In genomic region chr3:129248286-129248979, GRCh38 we compare ENCODE assay signal across 8 cellular contexts. TPM values are rescaled to one million over a fixed set of nuclear protein-coding genes. Genes with fewer than 3 reads are reported as not detected.
DNase-seq lines count a peak whose midpoint lies in the region; ATAC-seq, FAIRE-seq and TF ChIP-seq lines count a peak whose summit lies in the region.

No MANE protein-coding gene starts in this region.

- H3K9ac ChIP-seq in Loucy (ENCODE audit: low read depth, low read length, poor library complexity, severe bottlenecking): peak overlapping the region; percentile 97
- H3K9ac ChIP-seq in colonic mucosa (ENCODE audit: low read depth in 2 of 2, low read length in 2 of 2): peak overlapping the region; percentile 98 to 100

- no peak for TF ChIP-seq CTCF in BE2C (IDR thresholded peaks at IDR 0.05; ENCODE audit: low read depth, low read length)
- no peak for TF ChIP-seq CTCF in Loucy (conservative IDR thresholded peaks at IDR 0.05; ENCODE audit: low read length)
- no peak for TF ChIP-seq CTCF in colonic mucosa (IDR thresholded peaks at IDR 0.05)

- H3K36me3 ChIP-seq in BE2C (peaks cover 18% of the 10 kb centered on the region), Loucy (ENCODE audit: insufficient read depth, low read length) (peaks cover 13% of the 10 kb centered on the region; the same call in 1 of the 2 replicates), colonic mucosa (peaks cover 14% of the 10 kb centered on the region)

- H3K36me3 Mint-ChIP-seq in naive thymus-derived CD8-positive, alpha-beta T cell: peaks cover 0 to 23% (median 5%) of the 10 kb centered on the region in 3 donors

- intact Hi-C loops in colonic mucosa (cut with DNase I): loop anchor here (5.0 kb wide), 1 partner anchor 281 kb away; no protein-coding TSS in a partner anchor

- H3K79me2 ChIP-seq in Loucy (ENCODE audit: insufficient read depth, low read length): peaks cover 40% of the 10 kb centered on the region

- no peak for FAIRE-seq in urothelium cell line (lab: Jason Lieb, UNC)

- H3K9me3 ChIP-seq in BE2C (no peaks in the 10 kb centered on the region), Loucy (ENCODE audit: insufficient read depth, low read depth, low read length) (no peaks in the 10 kb centered on the region), colonic mucosa (no peaks in the 10 kb centered on the region)

- ATAC-seq in naive thymus-derived CD8-positive, alpha-beta T cell: no peak
- ATAC-seq in GM21360 (IDR thresholded peaks at IDR 0.05; ENCODE audit: unreplicated experiment): no peak

- H3K27ac Mint-ChIP-seq in naive thymus-derived CD8-positive, alpha-beta T cell: peak overlapping the region; percentile 91 to 98 (median 97)

- peak overlapping the region; percentile 77; the same call in 1 of the 2 replicates for H2AFZ ChIP-seq in Loucy (ENCODE audit: low read length)

- no peaks in the 10 kb centered on the region; the same call in 1 of the 2 replicates for H3K4me1 ChIP-seq in BE2C
- H3K4me1 ChIP-seq in Loucy (ENCODE audit: insufficient read depth, low read length, poor library complexity, severe bottlenecking): peaks cover 29% of the 10 kb centered on the region
- peaks cover 10% of the 10 kb centered on the region for H3K4me1 ChIP-seq in colonic mucosa

- peaks cover 9% of the 10 kb centered on the region for H4K20me1 ChIP-seq in Loucy (ENCODE audit: insufficient read depth, low read length, poor library complexity, severe bottlenecking)

- DNase-seq in BE2C: no peak
- no peak for DNase-seq in colonic mucosa
- no peak for DNase-seq in naive thymus-derived CD8-positive, alpha-beta T cell
- no peak for DNase-seq in urothelium cell line (ENCODE audit: low spot score)
- DNase-seq in amniotic stem cell (lab: John Stamatoyannopoulos, UW): no peak
- DNase-seq in GM19238 (ENCODE audit: insufficient read length, low spot score): no peak

- H3K4me3 ChIP-seq in BE2C (ENCODE audit: low read depth, low read length): peak overlapping the region; percentile 97
- peak overlapping the region; percentile 88 for H3K4me3 ChIP-seq in Loucy (ENCODE audit: low read length, poor library complexity, severe bottlenecking)
- peak overlapping the region; percentile 83 for H3K4me3 ChIP-seq in colonic mucosa

- H3K27ac ChIP-seq in colonic mucosa: peak overlapping the region; percentile 90

- no peaks in the 10 kb centered on the region for H3K27me3 Mint-ChIP-seq in naive thymus-derived CD8-positive, alpha-beta T cell

- H3K27me3 ChIP-seq in BE2C (no peaks in the 10 kb centered on the region), Loucy (ENCODE audit: insufficient read depth, low read length, poor library complexity, severe bottlenecking) (no peaks in the 10 kb centered on the region), colonic mucosa (no peaks in the 10 kb centered on the region)

- peak overlapping the region; percentile 93 to 99 (median 96) for H3K4me3 Mint-ChIP-seq in naive thymus-derived CD8-positive, alpha-beta T cell

- POLR2A ChIA-PET in naive thymus-derived CD8-positive, alpha-beta T cell (lab: Charles Lee): interaction anchor here (1.0 to 2.7 kb wide), 7 partner anchors 24 to 279 kb away, joined by 3 to 28 read pairs (median 9); partner anchors contain the start of genes CFAP92 and ISY1

- peaks cover 18 to 56% (median 42%) of the 10 kb centered on the region in 4 donors for H3K4me1 Mint-ChIP-seq in naive thymus-derived CD8-positive, alpha-beta T cell

- H3K9me3 Mint-ChIP-seq in naive thymus-derived CD8-positive, alpha-beta T cell: no peaks in the 10 kb centered on the region

- H3K4me2 ChIP-seq in Loucy (ENCODE audit: low read depth, low read length, poor library complexity, severe bottlenecking): peak overlapping the region; percentile 97

- H3F3A ChIP-seq in Loucy (ENCODE audit: low read depth): peaks cover 5% of the 10 kb centered on the region; the same call in 1 of the 2 replicates

- H3K9me2 ChIP-seq in Loucy (replicated peaks; ENCODE audit: low read depth, low read length): no peaks in the 10 kb centered on the region

RNA-seq across cellular contexts. Expression of gene COPG1, which starts 1.0 kb away (rescaled TPM):
- polyA plus RNA-seq in BE2C (2012; ENCODE audit: insufficient read depth, insufficient read length, low read depth): 137 TPM
- 100 to 1,000 TPM; 285 to 288 TPM for total RNA-seq in colonic mucosa
- total RNA-seq in naive thymus-derived CD8-positive, alpha-beta T cell: 100 to 1,000 TPM; 106 to 113 TPM
- polyA plus RNA-seq in naive thymus-derived CD8-positive, alpha-beta T cell: 10 to 100 TPM; 54.0 to 75.5 (median 58.5) TPM

RNA-seq across cellular contexts. Expression of gene HMCES, which starts 30.2 kb away (rescaled TPM):
- 58.8 TPM for polyA plus RNA-seq in BE2C (2012; ENCODE audit: insufficient read depth, insufficient read length, low read depth)
- 10 to 100 TPM; 45.0 to 53.7 TPM for total RNA-seq in colonic mucosa
- total RNA-seq in naive thymus-derived CD8-positive, alpha-beta T cell: 10 to 100 TPM; 54.5 to 62.2 TPM
- 100 to 1,000 TPM in 1 of 3 donors, 10 to 100 TPM in 2; 82.2 to 112 (median 83.9) TPM for polyA plus RNA-seq in naive thymus-derived CD8-positive, alpha-beta T cell
